8 cellular contexts compared by ENCODE assay signal in the genomic region with DNA sequence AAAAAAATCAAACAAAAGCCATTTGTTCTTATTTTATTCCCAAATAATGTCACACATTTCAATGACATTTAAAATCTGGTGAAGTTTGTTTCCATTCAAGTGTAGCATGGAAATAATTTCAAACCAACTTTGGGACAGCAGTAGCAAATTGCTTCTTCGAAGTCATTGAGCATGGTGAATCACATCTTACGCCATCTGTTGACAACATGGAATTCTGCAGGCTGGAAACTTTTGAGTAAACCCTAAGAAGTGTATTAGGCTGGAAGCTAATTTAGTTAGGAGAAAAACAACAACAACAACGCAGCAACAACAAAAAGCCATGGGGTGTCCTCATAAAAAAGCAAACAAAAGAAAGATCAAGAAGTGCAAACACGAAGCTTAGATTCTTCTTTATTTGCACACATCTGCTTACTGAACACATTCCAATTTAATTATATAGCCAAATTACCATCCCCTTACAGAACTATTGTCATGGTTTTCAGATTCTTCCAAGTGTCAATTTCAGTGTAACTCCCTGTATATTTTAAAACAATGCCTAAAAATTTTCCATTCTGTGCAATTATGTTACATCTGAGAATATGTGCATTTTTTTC.
DNase-seq lines count a peak whose midpoint lies in the region; ATAC-seq and TF ChIP-seq lines count a peak whose summit lies in the region.

No MANE protein-coding gene starts in this region.

- DNase-seq in Jurkat, Clone E6-1 (ENCODE audit: low read depth, low spot score): peak; percentile 32
- DNase-seq in SK-N-MC (ENCODE audit: low read depth, low spot score): peak; percentile 24
- DNase-seq in kidney tubule cell (ENCODE audit: low spot score): peak; percentile 34
- no peak for DNase-seq in DMS79 (lab: John Stamatoyannopoulos, UW)
- DNase-seq in immature natural killer cell: no peak
- no peak for DNase-seq in activated CD4-positive, alpha-beta T cell treated with anti-CD3 and anti-CD28 coated beads, Interleukin-2, amount 50 U/mL, for 4 hours

- peaks cover 0 to 1% (median 0%) of the 10 kb centered on the region in 3 donors for H3K27me3 Mint-ChIP-seq in immature natural killer cell (ENCODE audit: low read depth in 3 of 3)

- no peaks in the 10 kb centered on the region for H3K4me1 Mint-ChIP-seq in immature natural killer cell

- H3K4me3 Mint-ChIP-seq in immature natural killer cell: no peak overlapping the region

- H3K27ac ChIP-seq in SK-N-MC: no peak overlapping the region

- H3K27ac Mint-ChIP-seq in immature natural killer cell: no peak overlapping the region

- no peak for ATAC-seq in HG03135 (IDR thresholded peaks at IDR 0.05; ENCODE audit: unreplicated experiment)

- no peaks in the 10 kb centered on the region for H3K36me3 ChIP-seq in SK-N-MC (ENCODE audit: insufficient read depth, low read length)

- no peaks in the 10 kb centered on the region for H3K9me3 ChIP-seq in SK-N-MC (ENCODE audit: low read depth, low read length)

- no peaks in the 10 kb centered on the region for H3K36me3 Mint-ChIP-seq in immature natural killer cell

- no peak overlapping the region for H3K4me3 ChIP-seq in Jurkat, Clone E6-1 (ENCODE audit: low read length)
- H3K4me3 ChIP-seq in SK-N-MC: no peak overlapping the region

- peak; percentile 34; the same call in 1 of the 3 replicates for TF ChIP-seq CTCF in GM12872 (IDR thresholded peaks at IDR 0.05; ENCODE audit: insufficient read depth, low read depth, low read length)

- H3K9ac ChIP-seq in SK-N-MC (ENCODE audit: insufficient read length): no peak overlapping the region

- H3K9me3 Mint-ChIP-seq in immature natural killer cell: peaks cover 4 to 37% (median 7%) of the 10 kb centered on the region in 6 donors

Comparison
In these comparisons a context has a peak if more than half of its experiments do, and no peak if none do; other contexts are left out.
1. DNase-seq: peak in Jurkat, Clone E6-1 (single experiment), SK-N-MC (single experiment) and kidney tubule cell (single experiment); none in DMS79 (single experiment), immature natural killer cell (0 of 3) and activated CD4-positive, alpha-beta T cell treated with anti-CD3 and anti-CD28 coated beads, Interleukin-2, amount 50 U/mL, for 4 hours (0 of 2).